Comparison of ENCODE assay signal across 9 cellular contexts in the genomic region with DNA sequence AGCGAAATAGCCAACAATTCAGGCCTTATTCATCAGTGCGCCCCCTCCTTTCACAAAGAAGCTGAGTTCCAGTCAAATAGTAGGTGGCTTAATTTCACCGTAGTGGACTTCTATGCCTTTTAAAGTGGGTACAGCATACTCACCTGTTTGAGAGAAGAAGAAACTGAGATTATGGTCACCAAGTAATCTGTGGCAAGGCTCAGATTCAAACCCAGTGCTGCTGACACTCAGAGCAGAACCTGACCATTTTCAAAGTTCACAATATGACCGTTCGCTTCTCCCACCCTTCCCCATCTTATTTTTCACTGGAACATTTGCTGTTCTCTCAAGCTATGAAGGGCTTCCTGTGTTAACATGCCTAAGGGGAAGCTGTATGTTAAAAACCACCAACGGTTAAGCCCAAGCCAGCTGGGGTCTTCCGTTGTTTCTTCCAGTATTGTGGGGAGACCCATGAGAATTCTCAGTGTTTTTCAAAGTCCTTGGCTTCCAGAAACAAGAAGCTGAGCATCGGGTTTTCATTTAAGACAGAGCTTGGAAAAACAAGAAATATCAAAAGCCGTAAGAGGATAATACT. TPM values are rescaled to one million over a fixed set of nuclear protein-coding genes. Genes with fewer than 3 reads are reported as not detected.
A peak's percentile ranks its signal among the peaks of the same experiment; 100 is the strongest.
DNase-seq lines count a peak whose midpoint lies in the region; ATAC-seq lines count a peak whose summit lies in the region.
"Had no signal": no experiment of that assay in that cellular context is flagged by ENCODE, and none has a peak within 500 bp of the region (broad histone marks: within the 10 kb centered on the region; RNA-seq: fewer than 3 reads in every experiment).

No MANE protein-coding gene starts in this region.

- peak; percentile 18 for DNase-seq in T-helper 2 cell treated with Interferon-gamma antibody and Interleukin-4, amounts not matched to agents 5 μg/mL and 100 μg/mL, for 36 hours (ENCODE audit: low spot score)
- DNase-seq in T-helper 2 cell (no peak), NOMO-1 (lab: John Stamatoyannopoulos, UW; ENCODE audit: unreplicated experiment in 2 of 2) (peak; percentile 30 to 38), NCI-H2196 (lab: John Stamatoyannopoulos, UW; ENCODE audit: unreplicated experiment) (no peak), T1000 (lab: John Stamatoyannopoulos, UW) (no peak)
- no peak for DNase-seq in naive thymus-derived CD4-positive, alpha-beta T cell
- DNase-seq in activated CD4-positive, alpha-beta T cell treated with anti-CD3 and anti-CD28 coated beads for 48 hours, result no peak
- DNase-seq: NCI-H187 had no signal

- H3K27ac ChIP-seq in naive thymus-derived CD4-positive, alpha-beta T cell (ENCODE audit: low read depth, low read length), result no peak overlapping the region

- peaks cover 17 to 29% of the 10 kb centered on the region in 2 donors for H3K4me1 ChIP-seq in naive thymus-derived CD4-positive, alpha-beta T cell (ENCODE audit: control insufficient read depth in 2 of 2, insufficient read depth in 2 of 2, low read length in 2 of 2)

- no peaks in the 10 kb centered on the region for H3K27me3 Mint-ChIP-seq in T-helper 2 cell treated with Interferon-gamma antibody and Interleukin-4, amounts not matched to agents 5 μg/mL and 100 μg/mL, for 36 hours (ENCODE audit: low read depth)
- H3K27me3 Mint-ChIP-seq in naive thymus-derived CD4-positive, alpha-beta T cell, result no peaks in the 10 kb centered on the region

- H3K27ac Mint-ChIP-seq in T-helper 2 cell treated with Interferon-gamma antibody and Interleukin-4, amounts not matched to agents 5 μg/mL and 100 μg/mL, for 36 hours, result peak overlapping the region; percentile 92
- H3K27ac Mint-ChIP-seq in naive thymus-derived CD4-positive, alpha-beta T cell, result peak overlapping the region in 8 of 9 donors; percentile 33 to 93 (median 76)

- POLR2A ChIA-PET in naive thymus-derived CD4-positive, alpha-beta T cell (lab: Charles Lee), result interaction anchor here (0.6 to 3.4 kb wide), 2 partner anchors 118 to 673 kb away, joined by 5 to 16 read pairs; a partner anchor contains a TSS

- peak overlapping the region; percentile 10 for H3K4me3 ChIP-seq in naive thymus-derived CD4-positive, alpha-beta T cell (ENCODE audit: low read length)

- no peaks in the 10 kb centered on the region for H3K27me3 ChIP-seq in naive thymus-derived CD4-positive, alpha-beta T cell (ENCODE audit: control insufficient read depth in 2 of 2, insufficient read depth in 2 of 2, low read length in 2 of 2)

- H3K36me3 Mint-ChIP-seq in T-helper 2 cell treated with Interferon-gamma antibody and Interleukin-4, amounts not matched to agents 5 μg/mL and 100 μg/mL, for 36 hours (ENCODE audit: low read depth), result peaks cover 18% of the 10 kb centered on the region
- peaks cover under 1 to 24% (median 10%) of the 10 kb centered on the region in 5 donors for H3K36me3 Mint-ChIP-seq in naive thymus-derived CD4-positive, alpha-beta T cell

- peaks cover 0 to 4% (median 0%) of the 10 kb centered on the region in 3 experiments for H3K36me3 ChIP-seq in naive thymus-derived CD4-positive, alpha-beta T cell (ENCODE audit: control insufficient read depth in 2 of 3, insufficient read depth in 3 of 3, low read length in 3 of 3)

- H3K9me3 ChIP-seq in naive thymus-derived CD4-positive, alpha-beta T cell (ENCODE audit: control insufficient read depth in 2 of 3, low read length in 3 of 3), result no peaks in the 10 kb centered on the region

- H3K9me3 Mint-ChIP-seq in T-helper 2 cell treated with Interferon-gamma antibody and Interleukin-4, amounts not matched to agents 5 μg/mL and 100 μg/mL, for 36 hours, result no peaks in the 10 kb centered on the region
- no peaks in the 10 kb centered on the region for H3K9me3 Mint-ChIP-seq in naive thymus-derived CD4-positive, alpha-beta T cell

- peak; percentile 19 for ATAC-seq in HG02759 (IDR thresholded peaks at IDR 0.05; ENCODE audit: unreplicated experiment)
- peak; percentile 11 for ATAC-seq in naive thymus-derived CD4-positive, alpha-beta T cell

- CTCF ChIA-PET in naive thymus-derived CD4-positive, alpha-beta T cell (lab: Charles Lee), result interaction anchor here (0.6 to 1.4 kb wide), 3 partner anchors 71 to 130 kb away, joined by 3 to 6 read pairs (median 4); no protein-coding TSS in a partner anchor

- peaks cover 42% of the 10 kb centered on the region for H3K4me1 Mint-ChIP-seq in T-helper 2 cell treated with Interferon-gamma antibody and Interleukin-4, amounts not matched to agents 5 μg/mL and 100 μg/mL, for 36 hours (ENCODE audit: low read depth)
- peaks cover 23 to 56% (median 29%) of the 10 kb centered on the region in 7 donors for H3K4me1 Mint-ChIP-seq in naive thymus-derived CD4-positive, alpha-beta T cell

- intact Hi-C loops in naive thymus-derived CD4-positive, alpha-beta T cell (cut with micrococcal nuclease), result no loop called here

- H3K4me3 Mint-ChIP-seq in T-helper 2 cell treated with Interferon-gamma antibody and Interleukin-4, amounts not matched to agents 5 μg/mL and 100 μg/mL, for 36 hours, result peak overlapping the region; percentile 70
- peak overlapping the region in 7 of 10 donors; percentile 5 to 76 (median 36) for H3K4me3 Mint-ChIP-seq in naive thymus-derived CD4-positive, alpha-beta T cell

RNA-seq across cellular contexts. Expression of a gene that starts 6.1 kb away (rescaled TPM):
- 100 to 1,000 TPM in 1 of 5 experiments, 10 to 100 TPM in 4; 76.6 to 274 (median 90.0) TPM for total RNA-seq in naive thymus-derived CD4-positive, alpha-beta T cell
- polyA plus RNA-seq in naive thymus-derived CD4-positive, alpha-beta T cell, result 100 to 1,000 TPM; 251 to 291 TPM

Comparison
In these comparisons a context has a peak if more than half of its experiments do, and no peak if none do; other contexts are left out.
1. DNase-seq: peak in T-helper 2 cell treated with Interferon-gamma antibody and Interleukin-4, amounts not matched to agents 5 μg/mL and 100 μg/mL, for 36 hours (single experiment) and NOMO-1 (2 of 2); none in T-helper 2 cell (0 of 5), naive thymus-derived CD4-positive, alpha-beta T cell (0 of 9), NCI-H2196 (single experiment), T1000 (single experiment) and activated CD4-positive, alpha-beta T cell treated with anti-CD3 and anti-CD28 coated beads for 48 hours (single experiment).